Comparison of ENCODE assay signal across 30 cellular contexts in genomic region chr1:210457566-210457965, GRCh38.
"Had no signal": no experiment of that assay in that cellular context is flagged by ENCODE, and none has a peak within 500 bp of the region (broad histone marks: within the 10 kb centered on the region; RNA-seq: fewer than 3 reads in every experiment).

No MANE protein-coding gene starts in this region.

- H3K9me3 ChIP-seq: colonic mucosa, esophagus muscularis mucosa, gastroesophageal sphincter, heart right ventricle, left lung, ovary, right lobe of liver, stomach, thyroid gland had no signal

- H3K36me3 ChIP-seq: colonic mucosa, esophagus muscularis mucosa, gastroesophageal sphincter, heart right ventricle, left lung, ovary, right lobe of liver, stomach, thyroid gland had no signal

- ATAC-seq: foreskin keratinocyte; gastroesophageal sphincter; heart right ventricle; left lung; naive thymus-derived CD4-positive, alpha-beta T cell; right lobe of liver had no signal

- H3K36me3 Mint-ChIP-seq: naive thymus-derived CD4-positive, alpha-beta T cell had no signal

- H3K27ac Mint-ChIP-seq: dendritic cell treated with granulocyte-macrophage colony-stimulating factor and Interleukin-4, amounts not matched to agents 40 ng/mL and 50 ng/mL, for 4 days; endodermal cell; naive thymus-derived CD4-positive, alpha-beta T cell; nephron progenitor cell had no signal

- H3K4me3 ChIP-seq: colonic mucosa, esophagus muscularis mucosa, gastroesophageal sphincter, heart right ventricle, left lung, ovary, right lobe of liver, stomach, thyroid gland had no signal

- H3K9me3 Mint-ChIP-seq: dendritic cell treated with granulocyte-macrophage colony-stimulating factor and Interleukin-4, amounts not matched to agents 40 ng/mL and 50 ng/mL, for 4 days; endodermal cell; nephron progenitor cell had no signal

- H3K27me3 Mint-ChIP-seq: dendritic cell treated with granulocyte-macrophage colony-stimulating factor and Interleukin-4, amounts not matched to agents 40 ng/mL and 50 ng/mL, for 4 days had no signal

- DNase-seq: colonic mucosa; effector CD8-positive, alpha-beta T cell; endodermal cell; foreskin keratinocyte; glutamatergic neuron; heart right ventricle; hippocampal formation; left lung; mesenchymal stem cell; midbrain; naive thymus-derived CD4-positive, alpha-beta T cell; nephron progenitor cell; occipital lobe; ovary; posterior cingulate gyrus; right lobe of liver; small intestine; stimulated activated CD4-positive, alpha-beta T cell treated with anti-CD3 and anti-CD28 coated beads, Interleukin-12 subunit alpha, Interleukin-12 subunit beta, amount 100 ng/mL, for 4 hours; stimulated activated CD4-positive, alpha-beta T cell treated with anti-CD3 and anti-CD28 coated beads, Interleukin-1b, Interleukin-23, amount 100 ng/mL, for 48 hours; stimulated activated CD4-positive, alpha-beta T cell treated with anti-CD3 and anti-CD28 coated beads, Interleukin-4, amount 100 ng/mL, for 1 hour; stimulated activated CD8-positive, alpha-beta memory T cell treated with anti-CD3 and anti-CD28 coated beads, Interleukin-4, amount 100 ng/mL, for 48 hours; stimulated activated naive CD4-positive, alpha-beta T cell treated with Interleukin-2 at 50 U/mL for 16 hours; stomach; thyroid gland; trophoblast cell had no signal

- H3K4me1 Mint-ChIP-seq: nephron progenitor cell had no signal

- H3K4me1 ChIP-seq: colonic mucosa, esophagus muscularis mucosa, foreskin keratinocyte, gastroesophageal sphincter, heart right ventricle, left lung, right lobe of liver, stomach, thyroid gland had no signal

- FAIRE-seq: islet of Langerhans, small intestine had no signal

- H3K27ac ChIP-seq: colonic mucosa, epithelial cell of prostate, esophagus muscularis mucosa, foreskin keratinocyte, gastroesophageal sphincter, heart right ventricle, left lung, ovary, right lobe of liver, stomach, thyroid gland had no signal

- H3K4me3 Mint-ChIP-seq: dendritic cell treated with granulocyte-macrophage colony-stimulating factor and Interleukin-4, amounts not matched to agents 40 ng/mL and 50 ng/mL, for 4 days; endodermal cell; naive thymus-derived CD4-positive, alpha-beta T cell; nephron progenitor cell had no signal

- H3K27me3 ChIP-seq: colonic mucosa, esophagus muscularis mucosa, foreskin keratinocyte, gastroesophageal sphincter, heart right ventricle, left lung, ovary, right lobe of liver, stomach, thyroid gland had no signal
